9 cellular contexts compared by ENCODE assay signal in genomic region chr22:23225724-23226496, GRCh38. TPM values are rescaled to one million over a fixed set of nuclear protein-coding genes. Genes with fewer than 3 reads are reported as not detected.
DNase-seq lines count a peak whose midpoint lies in the region; ATAC-seq and TF ChIP-seq lines count a peak whose summit lies in the region.
"Had no signal": no experiment of that assay in that cellular context is flagged by ENCODE, and none has a peak within 500 bp of the region (broad histone marks: within the 10 kb centered on the region; RNA-seq: fewer than 3 reads in every experiment).

No MANE protein-coding gene starts in this region.

- peak overlapping the region; percentile 30 for H2AFZ ChIP-seq in mammary epithelial cell (ENCODE audit: low read depth, low read length)

- H3K9me3 ChIP-seq in mammary epithelial cell (replicated peaks; ENCODE audit: insufficient read depth, low read length) (no peaks in the 10 kb centered on the region), mucosa of rectum (ENCODE audit: control insufficient read depth in 2 of 2, low read length in 2 of 2) (no peaks in the 10 kb centered on the region)

- ATAC-seq in left lobe of liver, result no peak
- no peak for ATAC-seq in GM21528 (IDR thresholded peaks at IDR 0.05; ENCODE audit: low FRiP score, unreplicated experiment)
- ATAC-seq: GM12878 had no signal

- H3K27ac ChIP-seq in mammary epithelial cell (ENCODE audit: insufficient read depth, low read depth, low read length), result peak overlapping the region; percentile 91
- H3K27ac ChIP-seq in mucosa of rectum (ENCODE audit: low read depth in 2 of 2, low read length in 2 of 2), result peak overlapping the region; percentile 73 to 77

- dilution Hi-C loops in mammary epithelial cell (cut with HindIII; ENCODE audit: low sequenced_read_pairs), result loop anchor here (5.0 kb wide), 2 partner anchors 39 to 51 kb away; no protein-coding TSS in a partner anchor

- no peaks in the 10 kb centered on the region for H4K20me1 ChIP-seq in mammary epithelial cell (ENCODE audit: insufficient read depth, low read length)

- 1% methylated on average over 8 of the region's 8 CpGs for WGBS in mammary epithelial cell (ENCODE audit: low coverage, missing lambda C conversion rate)

- DNase-seq in AG10803 (ENCODE audit: low read depth) (peak; percentile 61), LoVo (ENCODE audit: low spot score) (peak; percentile 72), mammary epithelial cell (peak; percentile 84), left lobe of liver (ENCODE audit: low spot score) (no peak), DMS79 treated with DMSO at 0.1 percent for 48 hours (lab: John Stamatoyannopoulos, UW) (no peak), DMS 273 (lab: John Stamatoyannopoulos, UW; ENCODE audit: unreplicated experiment) (no peak)

- peak overlapping the region; percentile 74 for H3K9ac ChIP-seq in mammary epithelial cell (ENCODE audit: insufficient read depth, low read length)
- H3K9ac ChIP-seq in mucosa of rectum (ENCODE audit: low read depth in 1 of 2, low read length in 2 of 2), result peak overlapping the region; percentile 9 to 35

- no peaks in the 10 kb centered on the region for H3K36me3 ChIP-seq in mammary epithelial cell (ENCODE audit: insufficient read depth, low read length)
- H3K36me3 ChIP-seq in mucosa of rectum (ENCODE audit: control insufficient read depth in 2 of 2, insufficient read depth in 2 of 2, low read length in 2 of 2), result no peaks in the 10 kb centered on the region

- H3K79me2 ChIP-seq in mammary epithelial cell (ENCODE audit: insufficient read depth, low read length), result peaks cover 91% of the 10 kb centered on the region

- peak overlapping the region; percentile 88 for H3K4me2 ChIP-seq in mammary epithelial cell (ENCODE audit: insufficient read depth, low read depth, low read length)

- no peak overlapping the region; the same call in 1 of the 2 replicates for H3K4me3 ChIP-seq in AG10803 (ENCODE audit: low read length)
- H3K4me3 ChIP-seq in mammary epithelial cell (replicated peaks in 1 of 3; ENCODE audit: insufficient read depth in 1 of 3, low read depth in 2 of 3, low read length in 3 of 3), result peak overlapping the region in 2 of 3 experiments; percentile 27 to 34
- H3K4me3 ChIP-seq in mucosa of rectum (ENCODE audit: low read length in 2 of 2), result peak overlapping the region in 1 of 2 donors; percentile 24
- H3K4me3 ChIP-seq: GM12878 had no signal

- no TSS peak for BruUV-seq in mammary epithelial cell (replicated peaks; lab: Mats Ljungman, UMichigan)

- intact Hi-C loops in mammary epithelial cell (cut with micrococcal nuclease), result loop anchor here (2.0 to 5.0 kb wide), 2 partner anchors 43 to 56 kb away; no protein-coding TSS in a partner anchor

- in situ Hi-C loops in mammary epithelial cell (cut with MboI; ENCODE audit: low sequenced_read_pairs in 2 of 2), result no loop called here

- H3K4me1 ChIP-seq in mammary epithelial cell (ENCODE audit: insufficient read depth, low read length) (peaks cover 47% of the 10 kb centered on the region), mucosa of rectum (ENCODE audit: control insufficient read depth in 2 of 2, insufficient read depth in 2 of 2, low read length in 2 of 2) (peaks cover 35 to 45% of the 10 kb centered on the region in 2 donors)

- TF ChIP-seq CTCF in AG10803 (conservative IDR thresholded peaks at IDR 0.05; ENCODE audit: low read length) (no peak), mammary epithelial cell (conservative IDR thresholded peaks at IDR 0.05 in 1 of 2, IDR thresholded peaks at IDR 0.05 in 1 of 2; ENCODE audit: extremely low read depth in 1 of 2, insufficient read depth in 1 of 2, low read depth in 1 of 2, low read length in 2 of 2) (no peak)

- H3K27me3 ChIP-seq in mammary epithelial cell (ENCODE audit: insufficient read depth, low read length) (no peaks in the 10 kb centered on the region), mucosa of rectum (ENCODE audit: control insufficient read depth in 2 of 2, insufficient read depth in 2 of 2, low read length in 2 of 2) (no peaks in the 10 kb centered on the region)

- CTCF ChIA-PET in mammary epithelial cell (lab: Charles Lee; ENCODE audit: low non-redundant PET), result no interaction called here

RNA-seq across cellular contexts. Expression of gene BCR, which starts 45.6 kb away (rescaled TPM):
- 10 to 100 TPM; 67.7 to 69.7 TPM for total RNA-seq in mammary epithelial cell
- 59.1 TPM for polyA plus RNA-seq in mammary epithelial cell
- polyA minus RNA-seq in mammary epithelial cell, result 235 TPM
- total RNA-seq in left lobe of liver, result 29.7 TPM

Comparison
In these comparisons a context has a peak if more than half of its experiments do, and no peak if none do; other contexts are left out.
1. DNase-seq: peak in AG10803 (single experiment), LoVo (single experiment) and mammary epithelial cell (single experiment); none in left lobe of liver (single experiment), DMS79 treated with DMSO at 0.1 percent for 48 hours (single experiment) and DMS 273 (single experiment).